In the genomic region with DNA sequence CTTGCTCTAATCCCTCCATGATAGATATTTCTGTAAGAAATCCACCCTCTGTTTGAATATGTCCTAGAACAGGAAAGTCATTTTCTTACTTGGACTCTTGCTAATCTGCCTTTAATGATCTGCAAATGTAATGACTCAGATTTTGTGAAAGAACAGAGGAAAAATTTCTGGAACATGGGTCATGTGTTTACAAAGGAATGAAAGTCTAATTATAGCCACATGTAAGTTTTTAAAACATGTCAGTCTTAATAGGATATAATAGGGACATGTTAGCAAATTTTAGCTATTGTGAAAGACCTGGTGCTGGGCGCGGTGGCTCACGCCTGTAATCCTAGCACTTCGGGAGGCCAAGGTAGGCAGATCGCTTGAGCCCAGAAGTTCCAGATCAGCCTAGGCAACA, we compare ENCODE assay signal across 14 cellular contexts. TPM values are rescaled to one million over a fixed set of nuclear protein-coding genes. Genes with fewer than 3 reads are reported as not detected.
DNase-seq lines count a peak whose midpoint lies in the region; ATAC-seq and TF ChIP-seq lines count a peak whose summit lies in the region.
"Had no signal": no experiment of that assay in that cellular context is flagged by ENCODE, and none has a peak within 500 bp of the region (broad histone marks: within the 10 kb centered on the region; RNA-seq: fewer than 3 reads in every experiment).

No MANE protein-coding gene starts in this region.

- H3K4me3 ChIP-seq in cardiac fibroblast (replicated peaks in 1 of 2; ENCODE audit: low read depth in 2 of 2, low read length in 2 of 2) = no peak overlapping the region
- H3K4me3 ChIP-seq in kidney epithelial cell (ENCODE audit: low read depth, low read length) = no peak overlapping the region
- no peak overlapping the region for H3K4me3 ChIP-seq in thoracic aorta
- H3K4me3 ChIP-seq: colonic mucosa had no signal

- ATAC-seq in thoracic aorta (ENCODE audit: insufficient number of reproducible peaks, low FRiP score, low read depth) = peak; percentile 68
- ATAC-seq in T-helper 17 cell = no peak
- ATAC-seq: activated CD4-positive, alpha-beta T cell treated with anti-CD3 and anti-CD28 coated beads for 36 hours had no signal

- H3K4me1 Mint-ChIP-seq in T-helper 17 cell = peaks cover 4% of the 10 kb centered on the region

- peak; percentile 64 for DNase-seq in HS-5 (ENCODE audit: low read depth)
- DNase-seq in cardiac fibroblast (ENCODE audit: low read depth in 2 of 2) = peak; percentile 54 to 64
- DNase-seq in kidney epithelial cell (ENCODE audit: low read depth) = peak; percentile 2
- no peak for DNase-seq in thoracic aorta (ENCODE audit: low spot score)
- DNase-seq in hippocampal formation (lab: John Stamatoyannopoulos, UW) = no peak
- no peak for DNase-seq in NCI-H2196 (lab: John Stamatoyannopoulos, UW; ENCODE audit: unreplicated experiment)
- no peak for DNase-seq in T-helper 17 cell
- no peak for DNase-seq in NCI-H1417 (lab: John Stamatoyannopoulos, UW)
- DNase-seq: activated CD4-positive, alpha-beta T cell treated with anti-CD3 and anti-CD28 coated beads for 36 hours; Calu3; colonic mucosa; KG1; NCI-H2081 treated with DMSO at 0.1 percent for 48 hours; posterior cingulate gyrus had no signal

- H3K9me3 ChIP-seq in thoracic aorta (no peaks in the 10 kb centered on the region), T-helper 17 cell (ENCODE audit: control insufficient read depth, low read length, poor library complexity, severe bottlenecking) (no peaks in the 10 kb centered on the region)
- H3K9me3 ChIP-seq: colonic mucosa had no signal

- no peak overlapping the region for H3K27ac Mint-ChIP-seq in T-helper 17 cell
- H3K27ac Mint-ChIP-seq: activated CD4-positive, alpha-beta T cell treated with anti-CD3 and anti-CD28 coated beads for 36 hours had no signal

- peaks cover 43% of the 10 kb centered on the region for H3K27me3 Mint-ChIP-seq in T-helper 17 cell

- no peak overlapping the region for H3K4me3 Mint-ChIP-seq in T-helper 17 cell
- H3K4me3 Mint-ChIP-seq: activated CD4-positive, alpha-beta T cell treated with anti-CD3 and anti-CD28 coated beads for 36 hours had no signal

- H3K36me3 ChIP-seq in kidney epithelial cell (ENCODE audit: control insufficient read depth, insufficient read depth, low read length) (no peaks in the 10 kb centered on the region), thoracic aorta (no peaks in the 10 kb centered on the region)
- H3K36me3 ChIP-seq: colonic mucosa had no signal

- peaks cover 6 to 11% of the 10 kb centered on the region in 2 donors for H3K4me1 ChIP-seq in thoracic aorta (ENCODE audit: control insufficient read depth in 1 of 2, low read depth in 2 of 2)
- H3K4me1 ChIP-seq: colonic mucosa had no signal

- peak overlapping the region in 1 of 2 donors; percentile 50 for H3K27ac ChIP-seq in thoracic aorta
- H3K27ac ChIP-seq: colonic mucosa had no signal

- H3K27me3 ChIP-seq in kidney epithelial cell (ENCODE audit: control insufficient read depth, insufficient read depth, low read length) (no peaks in the 10 kb centered on the region), thoracic aorta (replicated peaks; ENCODE audit: insufficient read depth) (no peaks in the 10 kb centered on the region)
- H3K27me3 ChIP-seq: colonic mucosa had no signal

- H3K36me3 Mint-ChIP-seq in T-helper 17 cell (ENCODE audit: low read depth) = peaks cover 2% of the 10 kb centered on the region

- no peak for TF ChIP-seq CTCF in cardiac fibroblast (IDR thresholded peaks at IDR 0.05; ENCODE audit: low read depth, low read length)
- no peak for TF ChIP-seq CTCF in kidney epithelial cell (IDR thresholded peaks at IDR 0.05; ENCODE audit: insufficient read depth, low read length, poor library complexity, severe bottlenecking)
- TF ChIP-seq CTCF in thoracic aorta (IDR thresholded peaks at IDR 0.05) = no peak

RNA-seq across cellular contexts. Expression of a gene that starts 47.6 kb away (rescaled TPM):
- total RNA-seq in kidney epithelial cell (6.3 and 10.7 TPM in 2 replicates), thoracic aorta (1 to 10 TPM; 6.9 to 9.9 TPM), T-helper 17 cell (1 to 10 TPM; 1.7 to 3.6 TPM)

RNA-seq across cellular contexts. Expression of a gene that starts 47.8 kb away (rescaled TPM):
- 35.2 and 35.4 TPM in 2 replicates for total RNA-seq in kidney epithelial cell
- 10 to 100 TPM in 1 of 2 donors, 1 to 10 TPM in 1; 6.6 to 21.0 TPM for total RNA-seq in thoracic aorta
- 10 to 100 TPM; 32.8 to 34.0 TPM for total RNA-seq in T-helper 17 cell

Comparison
In these comparisons a context has a peak if more than half of its experiments do, and no peak if none do; other contexts are left out.
1. DNase-seq: peak in HS-5 (single experiment), cardiac fibroblast (2 of 2) and kidney epithelial cell (single experiment); none in thoracic aorta (single experiment), hippocampal formation (0 of 2), NCI-H2196 (single experiment), T-helper 17 cell (0 of 3) and NCI-H1417 (0 of 3).